ENCODE assay signal across 17 cellular contexts in genomic region chr2:20126469-20126868, GRCh38.
DNase-seq lines count a peak whose midpoint lies in the region; ATAC-seq, FAIRE-seq and TF ChIP-seq lines count a peak whose summit lies in the region.
"Had no signal": no experiment of that assay in that cellular context is flagged by ENCODE, and none has a peak within 500 bp of the region (broad histone marks: within the 10 kb centered on the region; RNA-seq: fewer than 3 reads in every experiment).

No MANE protein-coding gene starts in this region.

- peak overlapping the region; percentile 68 to 78 for H3K27ac ChIP-seq in kidney (ENCODE audit: low read depth in 2 of 2, low read length in 2 of 2)
- H3K27ac ChIP-seq: A549, C4-2B had no signal

- intact Hi-C loops in left ventricle myocardium superior (cut with micrococcal nuclease), result no loop called here
- intact Hi-C loops in cardiac septum (cut with DNase I), result no loop called here
- intact Hi-C loops in kidney (cut with DNase I), result no loop called here

- FAIRE-seq in HTR-8/SVneo (lab: Jason Lieb, UNC) (peak; percentile 59), kidney (lab: Jason Lieb, UNC) (no peak)
- FAIRE-seq: A549, GM19239 had no signal

- peaks cover 19 to 44% of the 10 kb centered on the region in 2 donors for H3K4me1 ChIP-seq in kidney (ENCODE audit: control insufficient read depth in 1 of 2, insufficient read depth in 1 of 2, low read depth in 1 of 2, low read length in 2 of 2)
- H3K4me1 ChIP-seq: A549, BE2C had no signal

- DNase-seq in left ventricle myocardium superior, result no peak
- no peak for DNase-seq in cardiac septum (ENCODE audit: low spot score)
- no peak for DNase-seq in HTR-8/SVneo (ENCODE audit: insufficient read length, low spot score)
- no peak for DNase-seq in kidney
- DNase-seq in HK-2 (ENCODE audit: unreplicated experiment), result no peak
- no peak for DNase-seq in T-helper 1 cell
- DNase-seq: BE2C; CD4-positive, alpha-beta memory T cell; COR-L47; DND-41; GDM1; HCEC 1CT; HFFc6 had no signal

- no peaks in the 10 kb centered on the region for H3K36me3 ChIP-seq in kidney (ENCODE audit: control insufficient read depth in 1 of 2, insufficient read depth in 2 of 2, low read length in 2 of 2)
- H3K36me3 ChIP-seq: BE2C had no signal

- no peak for TF ChIP-seq CTCF in kidney (IDR thresholded peaks at IDR 0.05; ENCODE audit: borderline replicate concordance, extremely low read depth, insufficient read depth)

- peak; percentile 15 for ATAC-seq in left ventricle myocardium superior
- no peak for ATAC-seq in GM21825 (IDR thresholded peaks at IDR 0.05; ENCODE audit: unreplicated experiment)
- ATAC-seq: A549 had no signal

- H3K9ac ChIP-seq in kidney (ENCODE audit: low read length in 2 of 2), result peak overlapping the region in 1 of 2 donors; percentile 3

- no peaks in the 10 kb centered on the region for H3K9me3 ChIP-seq in kidney (ENCODE audit: control insufficient read depth in 1 of 2, low read length in 2 of 2)
- H3K9me3 ChIP-seq: A549, BE2C had no signal

- no peak overlapping the region for H3K4me3 ChIP-seq in kidney (ENCODE audit: low read length in 2 of 2)
- H3K4me3 ChIP-seq: A549 had no signal
